8 cellular contexts compared by ENCODE assay signal in genomic region chr2:208253518-208254117, GRCh38. TPM values are rescaled to one million over a fixed set of nuclear protein-coding genes. Genes with fewer than 3 reads are reported as not detected.
DNase-seq lines count a peak whose midpoint lies in the region; FAIRE-seq and TF ChIP-seq lines count a peak whose summit lies in the region.

No MANE protein-coding gene starts in this region.

- H3K27me3 ChIP-seq in suprapubic skin, result no peaks in the 10 kb centered on the region

- TF ChIP-seq POLR2A in suprapubic skin (IDR thresholded peaks at IDR 0.05), result no peak

- no peak for TF ChIP-seq CTCF in kidney (IDR thresholded peaks at IDR 0.05; ENCODE audit: borderline replicate concordance, extremely low read depth, insufficient read depth)
- TF ChIP-seq CTCF in suprapubic skin (IDR thresholded peaks at IDR 0.05), result no peak

- peak overlapping the region; percentile 100 for H3K4me3 Mint-ChIP-seq in T-helper 2 cell treated with Interferon-gamma antibody and Interleukin-4, amounts not matched to agents 5 μg/mL and 100 μg/mL, for 36 hours
- H3K4me3 Mint-ChIP-seq in activated T-helper 2 cell treated with anti-CD3 and anti-CD28 coated beads, Interferon-gamma antibody, Interleukin-2, Interleukin-4, amounts not matched to agents 10 μg/mL and 5 μg/mL and 100 μg/mL, durations not matched to agents 14 hours and 24 hours and 36 hours (ENCODE audit: low read depth), result peak overlapping the region; percentile 94

- H3K27ac ChIP-seq in kidney (ENCODE audit: low read depth in 2 of 2, low read length in 2 of 2) (peak overlapping the region; percentile 71 to 83), suprapubic skin (peak overlapping the region; percentile 79)

- H3K36me3 ChIP-seq in kidney (ENCODE audit: control insufficient read depth in 1 of 2, insufficient read depth in 2 of 2, low read length in 2 of 2) (peaks cover 0 to 19% of the 10 kb centered on the region in 2 donors), suprapubic skin (peaks cover 12% of the 10 kb centered on the region)

- TF ChIP-seq EP300 in suprapubic skin (IDR thresholded peaks at IDR 0.05), result no peak

- no peak for FAIRE-seq in kidney (lab: Jason Lieb, UNC)

- WGBS in suprapubic skin, result 4% methylated on average over 7 of the region's 7 CpGs

- peak overlapping the region in 1 of 2 donors; percentile 73 for H3K9ac ChIP-seq in kidney (ENCODE audit: low read length in 2 of 2)

- H3K4me1 Mint-ChIP-seq in T-helper 2 cell treated with Interferon-gamma antibody and Interleukin-4, amounts not matched to agents 5 μg/mL and 100 μg/mL, for 36 hours (ENCODE audit: low read depth), result peaks cover 37% of the 10 kb centered on the region
- H3K4me1 Mint-ChIP-seq in activated T-helper 2 cell treated with anti-CD3 and anti-CD28 coated beads, Interferon-gamma antibody, Interleukin-2, Interleukin-4, amounts not matched to agents 10 μg/mL and 5 μg/mL and 100 μg/mL, durations not matched to agents 14 hours and 24 hours and 36 hours (ENCODE audit: low read depth), result peaks cover 36% of the 10 kb centered on the region

- intact Hi-C loops in activated T-helper 2 cell treated with anti-CD3 and anti-CD28 coated beads, Interferon-gamma antibody, Interleukin-2, Interleukin-4, amounts not matched to agents 10 μg/mL and 5 μg/mL and 100 μg/mL, durations not matched to agents 14 hours and 24 hours and 36 hours (cut with micrococcal nuclease), result loop anchor here (1.0 to 10.0 kb wide), 7 partner anchors 13 to 1917 kb away; partner anchors contain the start of genes FASTKD2, FZD5, KANSL1L and MDH1B
- intact Hi-C loops in kidney (cut with DNase I), result no loop called here

- DNase-seq in T-helper 2 cell treated with Interferon-gamma antibody and Interleukin-4, amounts not matched to agents 5 μg/mL and 100 μg/mL, for 36 hours (ENCODE audit: low spot score), result no peak
- DNase-seq in T-helper 2 cell (no peak), kidney (no peak), suprapubic skin (ENCODE audit: low spot score in 2 of 2) (no peak), SHP77 (lab: John Stamatoyannopoulos, UW) (no peak), COLO668 (lab: John Stamatoyannopoulos, UW; ENCODE audit: unreplicated experiment) (no peak), NOMO-1 treated with dmso at 0.1 percent for 144 hours (lab: John Stamatoyannopoulos, UW; ENCODE audit: unreplicated experiment) (no peak)
- DNase-seq in activated T-helper 2 cell treated with anti-CD3 and anti-CD28 coated beads, Interferon-gamma antibody, Interleukin-2, Interleukin-4, amounts not matched to agents 10 μg/mL and 5 μg/mL and 100 μg/mL, durations not matched to agents 14 hours and 24 hours and 36 hours (ENCODE audit: low spot score), result no peak

- H3K4me1 ChIP-seq in kidney (ENCODE audit: control insufficient read depth in 1 of 2, insufficient read depth in 1 of 2, low read depth in 1 of 2, low read length in 2 of 2), result peaks cover 3 to 14% of the 10 kb centered on the region in 2 donors
- peaks cover 54% of the 10 kb centered on the region for H3K4me1 ChIP-seq in suprapubic skin

- H3K27me3 Mint-ChIP-seq in T-helper 2 cell treated with Interferon-gamma antibody and Interleukin-4, amounts not matched to agents 5 μg/mL and 100 μg/mL, for 36 hours (ENCODE audit: low read depth), result no peaks in the 10 kb centered on the region
- H3K27me3 Mint-ChIP-seq in activated T-helper 2 cell treated with anti-CD3 and anti-CD28 coated beads, Interferon-gamma antibody, Interleukin-2, Interleukin-4, amounts not matched to agents 10 μg/mL and 5 μg/mL and 100 μg/mL, durations not matched to agents 14 hours and 24 hours and 36 hours (ENCODE audit: low read depth), result no peaks in the 10 kb centered on the region

- H3K9me3 ChIP-seq in kidney (ENCODE audit: control insufficient read depth in 1 of 2, low read length in 2 of 2) (no peaks in the 10 kb centered on the region), suprapubic skin (no peaks in the 10 kb centered on the region)

- H3K9me3 Mint-ChIP-seq in T-helper 2 cell treated with Interferon-gamma antibody and Interleukin-4, amounts not matched to agents 5 μg/mL and 100 μg/mL, for 36 hours, result no peaks in the 10 kb centered on the region
- H3K9me3 Mint-ChIP-seq in activated T-helper 2 cell treated with anti-CD3 and anti-CD28 coated beads, Interferon-gamma antibody, Interleukin-2, Interleukin-4, amounts not matched to agents 10 μg/mL and 5 μg/mL and 100 μg/mL, durations not matched to agents 14 hours and 24 hours and 36 hours, result no peaks in the 10 kb centered on the region

- peak overlapping the region; percentile 93 to 99 for H3K4me3 ChIP-seq in kidney (ENCODE audit: low read length in 2 of 2)
- peak overlapping the region; percentile 83 for H3K4me3 ChIP-seq in suprapubic skin

- H3K36me3 Mint-ChIP-seq in T-helper 2 cell treated with Interferon-gamma antibody and Interleukin-4, amounts not matched to agents 5 μg/mL and 100 μg/mL, for 36 hours (ENCODE audit: low read depth), result peaks cover 30% of the 10 kb centered on the region
- peaks cover 39% of the 10 kb centered on the region for H3K36me3 Mint-ChIP-seq in activated T-helper 2 cell treated with anti-CD3 and anti-CD28 coated beads, Interferon-gamma antibody, Interleukin-2, Interleukin-4, amounts not matched to agents 10 μg/mL and 5 μg/mL and 100 μg/mL, durations not matched to agents 14 hours and 24 hours and 36 hours (ENCODE audit: low read depth)

- no peak overlapping the region for H3K27ac Mint-ChIP-seq in T-helper 2 cell treated with Interferon-gamma antibody and Interleukin-4, amounts not matched to agents 5 μg/mL and 100 μg/mL, for 36 hours
- peak overlapping the region; percentile 26 for H3K27ac Mint-ChIP-seq in activated T-helper 2 cell treated with anti-CD3 and anti-CD28 coated beads, Interferon-gamma antibody, Interleukin-2, Interleukin-4, amounts not matched to agents 10 μg/mL and 5 μg/mL and 100 μg/mL, durations not matched to agents 14 hours and 24 hours and 36 hours

RNA-seq across cellular contexts. Expression of gene IDH1, which starts 1.3 kb away (rescaled TPM):
- 42.7 and 46.1 TPM in 2 replicates for total RNA-seq in activated T-helper 2 cell treated with anti-CD3 and anti-CD28 coated beads, Interferon-gamma antibody, Interleukin-2, Interleukin-4, amounts not matched to agents 10 μg/mL and 5 μg/mL and 100 μg/mL, durations not matched to agents 14 hours and 24 hours and 36 hours
- total RNA-seq in kidney (53.1 TPM), suprapubic skin (10 to 100 TPM; 38.4 to 58.3 (median 43.9) TPM)
- polyA plus RNA-seq in kidney (ENCODE audit: insufficient read depth, low read depth, low replicate concordance), result 95.7 TPM

RNA-seq across cellular contexts. Expression of gene PIKFYVE, which starts 12.4 kb away (rescaled TPM):
- 30.3 and 34.1 TPM in 2 replicates for total RNA-seq in activated T-helper 2 cell treated with anti-CD3 and anti-CD28 coated beads, Interferon-gamma antibody, Interleukin-2, Interleukin-4, amounts not matched to agents 10 μg/mL and 5 μg/mL and 100 μg/mL, durations not matched to agents 14 hours and 24 hours and 36 hours
- total RNA-seq in kidney (31.5 TPM), suprapubic skin (10 to 100 TPM; 25.0 to 55.9 (median 26.7) TPM)
- 3.4 TPM for polyA plus RNA-seq in kidney (ENCODE audit: insufficient read depth, low read depth, low replicate concordance)
